Comparison of ENCODE assay signal across 12 cellular contexts in genomic region chr6:107894821-107895396, GRCh38.
DNase-seq lines count a peak whose midpoint lies in the region; ATAC-seq and TF ChIP-seq lines count a peak whose summit lies in the region.
"Had no signal": no experiment of that assay in that cellular context is flagged by ENCODE, and none has a peak within 500 bp of the region (broad histone marks: within the 10 kb centered on the region; RNA-seq: fewer than 3 reads in every experiment).

No MANE protein-coding gene starts in this region.

- TF ChIP-seq CTCF in MM.1S (IDR thresholded peaks at IDR 0.05; ENCODE audit: low read length) (no peak), colonic mucosa (IDR thresholded peaks at IDR 0.05) (no peak), lower leg skin (IDR thresholded peaks at IDR 0.05) (no peak)

- no peak for TF ChIP-seq POLR2A in lower leg skin (IDR thresholded peaks at IDR 0.05)

- H3K27me3 Mint-ChIP-seq in activated CD4-positive, alpha-beta T cell treated with anti-CD3 and anti-CD28 coated beads, Interleukin-2, amount 10 ng/mL, durations not matched to agents 24 days and 14 days, result no peaks in the 10 kb centered on the region
- no peaks in the 10 kb centered on the region for H3K27me3 Mint-ChIP-seq in stimulated activated naive B cell treated with anti-CD40 and anti-IgM and Interleukin-4, amounts not matched to agents 10 μg/mL and 1 μg/mL and 100 μg/mL, for 72 hours

- no peak overlapping the region for H3K4me3 Mint-ChIP-seq in activated CD4-positive, alpha-beta T cell treated with anti-CD3 and anti-CD28 coated beads, Interleukin-2, amount 10 ng/mL, durations not matched to agents 24 days and 14 days
- no peak overlapping the region for H3K4me3 Mint-ChIP-seq in stimulated activated naive B cell treated with anti-CD40 and anti-IgM and Interleukin-4, amounts not matched to agents 10 μg/mL and 1 μg/mL and 100 μg/mL, for 72 hours
- H3K4me3 Mint-ChIP-seq: neural crest cell had no signal

- peaks cover 15% of the 10 kb centered on the region; the same call in 1 of the 2 replicates for H3F3A ChIP-seq in MM.1S (ENCODE audit: insufficient read depth, low read length)

- H3K27ac ChIP-seq in MM.1S (ENCODE audit: low read length) (peak overlapping the region; percentile 39; the same call in 1 of the 2 replicates), colonic mucosa (peak overlapping the region; percentile 75)

- no peaks in the 10 kb centered on the region for H4K20me1 ChIP-seq in MM.1S (ENCODE audit: insufficient read depth, low read length)

- peaks cover 22% of the 10 kb centered on the region for H3K4me1 ChIP-seq in MM.1S (ENCODE audit: low read length)
- H3K4me1 ChIP-seq in colonic mucosa, result peaks cover 5% of the 10 kb centered on the region

- no peaks in the 10 kb centered on the region for H3K79me2 ChIP-seq in MM.1S (ENCODE audit: low read length)

- intact Hi-C loops in activated CD4-positive, alpha-beta T cell treated with anti-CD3 and anti-CD28 coated beads, Interleukin-2, amount 10 ng/mL, durations not matched to agents 24 days and 14 days (cut with micrococcal nuclease), result no loop called here
- intact Hi-C loops in colonic mucosa (cut with DNase I), result no loop called here
- intact Hi-C loops in lower leg skin (cut with DNase I; ENCODE audit: low total_unique reads), result no loop called here

- H3K4me3 ChIP-seq in MM.1S (ENCODE audit: low read length) (no peak overlapping the region), colonic mucosa (no peak overlapping the region), lower leg skin (ENCODE audit: low read depth, poor library complexity, severe bottlenecking) (no peak overlapping the region)

- H3K36me3 Mint-ChIP-seq in activated CD4-positive, alpha-beta T cell treated with anti-CD3 and anti-CD28 coated beads, Interleukin-2, amount 10 ng/mL, durations not matched to agents 24 days and 14 days (ENCODE audit: low read depth), result peaks cover 69% of the 10 kb centered on the region
- H3K36me3 Mint-ChIP-seq in stimulated activated naive B cell treated with anti-CD40 and anti-IgM and Interleukin-4, amounts not matched to agents 10 μg/mL and 1 μg/mL and 100 μg/mL, for 72 hours, result peaks cover 48 to 64% of the 10 kb centered on the region in 2 donors

- H3K27ac Mint-ChIP-seq in activated CD4-positive, alpha-beta T cell treated with anti-CD3 and anti-CD28 coated beads, Interleukin-2, amount 10 ng/mL, durations not matched to agents 24 days and 14 days, result peak overlapping the region; percentile 29
- peak overlapping the region; percentile 42 for H3K27ac Mint-ChIP-seq in stimulated activated naive B cell treated with anti-CD40 and anti-IgM and Interleukin-4, amounts not matched to agents 10 μg/mL and 1 μg/mL and 100 μg/mL, for 72 hours

- peaks cover 6% of the 10 kb centered on the region for H3K4me1 Mint-ChIP-seq in activated CD4-positive, alpha-beta T cell treated with anti-CD3 and anti-CD28 coated beads, Interleukin-2, amount 10 ng/mL, durations not matched to agents 24 days and 14 days
- H3K4me1 Mint-ChIP-seq in stimulated activated naive B cell treated with anti-CD40 and anti-IgM and Interleukin-4, amounts not matched to agents 10 μg/mL and 1 μg/mL and 100 μg/mL, for 72 hours, result peaks cover 26 to 53% of the 10 kb centered on the region in 2 donors
- H3K4me1 Mint-ChIP-seq: neural crest cell had no signal

- H3K27me3 ChIP-seq in MM.1S (replicated peaks; ENCODE audit: insufficient read depth, low read length) (no peaks in the 10 kb centered on the region), colonic mucosa (no peaks in the 10 kb centered on the region)

- DNase-seq in activated CD4-positive, alpha-beta T cell treated with anti-CD3 and anti-CD28 coated beads, Interleukin-2, amount 10 ng/mL, durations not matched to agents 24 days and 14 days, result no peak
- DNase-seq in activated CD4-positive, alpha-beta T cell treated with anti-CD3 and anti-CD28 coated beads for 4 hours, result no peak
- peak; percentile 26 for DNase-seq in MM.1S
- DNase-seq in colonic mucosa, result peak; percentile 64
- no peak for DNase-seq in stimulated activated naive B cell treated with anti-CD40 and anti-IgM and Interleukin-4, amounts not matched to agents 10 μg/mL and 1 μg/mL and 100 μg/mL, for 72 hours
- no peak for DNase-seq in lower leg skin (ENCODE audit: low spot score in 2 of 2)
- DNase-seq in NCI-H526 (lab: John Stamatoyannopoulos, UW), result no peak
- DNase-seq: ACHN, NCI-H2227 treated with DMSO at 0.1 percent for 48 hours, substantia nigra had no signal

- no peaks in the 10 kb centered on the region for H3K9me3 ChIP-seq in MM.1S (replicated peaks; ENCODE audit: insufficient read depth, low read length)
- no peaks in the 10 kb centered on the region for H3K9me3 ChIP-seq in colonic mucosa

- ATAC-seq in stimulated activated naive B cell treated with anti-CD40 and anti-IgM and Interleukin-4, amounts not matched to agents 10 μg/mL and 1 μg/mL and 100 μg/mL, for 72 hours (replicated peaks), result peak; percentile 51 to 67
- no peak for ATAC-seq in GM18511 (IDR thresholded peaks at IDR 0.05; ENCODE audit: unreplicated experiment)

- no peak overlapping the region for H3K4me2 ChIP-seq in MM.1S (ENCODE audit: low read depth, low read length)

- no peaks in the 10 kb centered on the region for H3K36me3 ChIP-seq in MM.1S (replicated peaks; ENCODE audit: insufficient read depth, low read length)
- H3K36me3 ChIP-seq in colonic mucosa, result peaks cover 6% of the 10 kb centered on the region

- peaks cover 6% of the 10 kb centered on the region for H3K9me3 Mint-ChIP-seq in activated CD4-positive, alpha-beta T cell treated with anti-CD3 and anti-CD28 coated beads, Interleukin-2, amount 10 ng/mL, durations not matched to agents 24 days and 14 days
- H3K9me3 Mint-ChIP-seq in stimulated activated naive B cell treated with anti-CD40 and anti-IgM and Interleukin-4, amounts not matched to agents 10 μg/mL and 1 μg/mL and 100 μg/mL, for 72 hours, result peaks cover 4 to 7% of the 10 kb centered on the region in 2 donors

- no peaks in the 10 kb centered on the region for H3K9me2 ChIP-seq in MM.1S (replicated peaks; ENCODE audit: insufficient read depth, low read length)

- no peak overlapping the region for H3K9ac ChIP-seq in MM.1S (ENCODE audit: low read length)
- no peak overlapping the region for H3K9ac ChIP-seq in colonic mucosa (ENCODE audit: low read depth in 2 of 2, low read length in 2 of 2)

- H2AFZ ChIP-seq in MM.1S (ENCODE audit: low read length), result no peak overlapping the region

Comparison
In these comparisons a context has a peak if more than half of its experiments do, and no peak if none do; other contexts are left out.
1. DNase-seq: peak in MM.1S (single experiment) and colonic mucosa (single experiment); none in activated CD4-positive, alpha-beta T cell treated with anti-CD3 and anti-CD28 coated beads, Interleukin-2, amount 10 ng/mL, durations not matched to agents 24 days and 14 days (single experiment), activated CD4-positive, alpha-beta T cell treated with anti-CD3 and anti-CD28 coated beads for 4 hours (0 of 2), stimulated activated naive B cell treated with anti-CD40 and anti-IgM and Interleukin-4, amounts not matched to agents 10 μg/mL and 1 μg/mL and 100 μg/mL, for 72 hours (single experiment), lower leg skin (0 of 2) and NCI-H526 (0 of 2).